Comparison of ENCODE assay signal across 27 cellular contexts in genomic region chr12:10595881-10596280, GRCh38.
"Had no signal": no experiment of that assay in that cellular context is flagged by ENCODE, and none has a peak within 500 bp of the region (broad histone marks: within the 10 kb centered on the region; RNA-seq: fewer than 3 reads in every experiment).

No MANE protein-coding gene starts in this region.

- ATAC-seq: esophagus mucosa, gastrocnemius medialis, left cardiac atrium, left lung, mucosa of descending colon, psoas muscle, right cardiac atrium had no signal

- H3K9me3 ChIP-seq: gastrocnemius medialis, left lung, mucosa of descending colon, psoas muscle, sigmoid colon, thoracic aorta, tibial nerve, upper lobe of left lung had no signal

- H3K4me1 ChIP-seq: gastrocnemius medialis, left lung, psoas muscle, sigmoid colon, tibial nerve, upper lobe of left lung had no signal

- H3K27me3 ChIP-seq: dorsolateral prefrontal cortex, gastrocnemius medialis, left lung, sigmoid colon, tibial nerve, upper lobe of left lung had no signal

- DNase-seq: dorsolateral prefrontal cortex; effector CD4-positive, alpha-beta T cell; endodermal cell; foreskin fibroblast; gastrocnemius medialis; head of caudate nucleus; left cardiac atrium; left lung; mesenchymal stem cell; mucosa of descending colon; naive B cell; nephron progenitor cell; nucleus accumbens; posterior cingulate gyrus; psoas muscle; right cardiac atrium; sigmoid colon; stimulated activated CD4-positive, alpha-beta T cell treated with anti-CD3 and anti-CD28 coated beads, Interleukin-4, amount 100 ng/mL, for 4 hours; stimulated activated naive B cell treated with anti-CD40 and anti-IgM and Interleukin-4, amounts not matched to agents 10 μg/mL and 1 μg/mL and 100 μg/mL, for 72 hours; upper lobe of left lung had no signal

- H3K27me3 Mint-ChIP-seq: naive B cell; stimulated activated naive B cell treated with anti-CD40 and anti-IgM and Interleukin-4, amounts not matched to agents 10 μg/mL and 1 μg/mL and 100 μg/mL, for 72 hours; stimulated activated naive CD8-positive, alpha-beta T cell treated with anti-CD3 and anti-CD28 coated beads, Interleukin-15, Interleukin-2, amounts not matched to agents 100 ng/mL and 50 ng/mL, for 24 hours had no signal

- H3K36me3 ChIP-seq: gastrocnemius medialis, thoracic aorta had no signal

- H3K4me3 ChIP-seq: dorsolateral prefrontal cortex, gastrocnemius medialis, left lung, mucosa of descending colon, psoas muscle, sigmoid colon, thoracic aorta, tibial nerve, upper lobe of left lung had no signal

- H3K27ac Mint-ChIP-seq: endodermal cell; mesothelial cell of epicardium; naive B cell; nephron progenitor cell; stimulated activated naive B cell treated with anti-CD40 and anti-IgM and Interleukin-4, amounts not matched to agents 10 μg/mL and 1 μg/mL and 100 μg/mL, for 72 hours; stimulated activated naive CD8-positive, alpha-beta T cell treated with anti-CD3 and anti-CD28 coated beads, Interleukin-15, Interleukin-2, amounts not matched to agents 100 ng/mL and 50 ng/mL, for 24 hours had no signal

- H3K4me1 Mint-ChIP-seq: endodermal cell; mesothelial cell of epicardium; naive B cell; nephron progenitor cell; stimulated activated naive B cell treated with anti-CD40 and anti-IgM and Interleukin-4, amounts not matched to agents 10 μg/mL and 1 μg/mL and 100 μg/mL, for 72 hours had no signal

- FAIRE-seq: colon had no signal

- H3K27ac ChIP-seq: dorsolateral prefrontal cortex, epithelial cell of prostate, gastrocnemius medialis, left lung, psoas muscle, sigmoid colon, thoracic aorta, tibial nerve, upper lobe of left lung had no signal

- H3K4me3 Mint-ChIP-seq: endodermal cell; mesothelial cell of epicardium; naive B cell; nephron progenitor cell; stimulated activated naive B cell treated with anti-CD40 and anti-IgM and Interleukin-4, amounts not matched to agents 10 μg/mL and 1 μg/mL and 100 μg/mL, for 72 hours; stimulated activated naive CD8-positive, alpha-beta T cell treated with anti-CD3 and anti-CD28 coated beads, Interleukin-15, Interleukin-2, amounts not matched to agents 100 ng/mL and 50 ng/mL, for 24 hours had no signal

- H3K9me3 Mint-ChIP-seq: endodermal cell; mesothelial cell of epicardium; naive B cell; nephron progenitor cell; stimulated activated naive B cell treated with anti-CD40 and anti-IgM and Interleukin-4, amounts not matched to agents 10 μg/mL and 1 μg/mL and 100 μg/mL, for 72 hours; stimulated activated naive CD8-positive, alpha-beta T cell treated with anti-CD3 and anti-CD28 coated beads, Interleukin-15, Interleukin-2, amounts not matched to agents 100 ng/mL and 50 ng/mL, for 24 hours had no signal
